1 cellular context compared by ENCODE assay signal in the genomic region with DNA sequence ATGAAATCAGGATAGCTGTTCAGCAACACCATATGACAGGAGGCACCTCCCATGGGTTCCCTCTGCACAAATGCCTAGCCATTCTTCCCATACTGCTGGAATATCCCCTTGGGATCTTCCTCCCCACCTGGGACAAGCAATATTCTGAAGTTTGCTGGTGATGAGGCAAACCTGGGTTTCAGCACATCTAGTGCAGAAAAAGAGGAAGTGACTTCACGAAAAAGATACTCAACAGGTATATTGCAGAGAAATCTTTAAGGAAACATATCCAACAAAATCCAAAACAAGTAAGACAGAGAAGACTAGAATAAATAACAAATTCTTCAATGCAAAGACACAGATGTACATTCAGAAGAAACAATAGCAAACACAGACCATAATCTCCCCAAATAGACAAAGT.
TF ChIP-seq lines count a peak whose summit lies in the region.

No MANE protein-coding gene starts in this region.

TF ChIP-seq in endothelial cell of umbilical vein, 7 proteins besides CTCF, POLR2A, EP300 and RAD21 (continued from another document):
- no peak for TF ChIP-seq FOS (IDR thresholded peaks at IDR 0.05; ENCODE audit: borderline replicate concordance, insufficient read depth, low read length)
- TF ChIP-seq, protein P1, sequence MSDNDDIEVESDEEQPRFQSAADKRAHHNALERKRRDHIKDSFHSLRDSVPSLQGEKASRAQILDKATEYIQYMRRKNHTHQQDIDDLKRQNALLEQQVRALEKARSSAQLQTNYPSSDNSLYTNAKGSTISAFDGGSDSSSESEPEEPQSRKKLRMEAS (IDR thresholded peaks at IDR 0.05; ENCODE audit: insufficient read depth, insufficient read length) = no peak
